9 cellular contexts compared by ENCODE assay signal in the genomic region with DNA sequence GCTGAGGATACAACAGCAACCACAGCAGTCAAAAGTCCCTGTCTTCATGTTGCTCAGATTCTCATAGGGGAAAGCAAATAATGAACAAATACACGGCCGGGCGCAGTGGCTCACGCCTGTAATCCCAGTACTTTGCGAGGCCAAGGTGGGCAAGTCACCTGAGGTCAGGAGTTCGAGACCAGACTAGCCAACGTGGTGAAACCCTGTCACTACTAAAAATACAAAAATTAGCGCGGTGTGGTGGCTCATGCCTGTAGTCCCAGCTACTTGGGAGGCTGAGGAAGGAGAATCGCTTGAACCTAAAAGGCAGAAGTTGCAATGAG. TPM values are rescaled to one million over a fixed set of nuclear protein-coding genes. Genes with fewer than 3 reads are reported as not detected.
DNase-seq lines count a peak whose midpoint lies in the region; ATAC-seq and TF ChIP-seq lines count a peak whose summit lies in the region.
"Not testable (repeated sequence)": the region's sequence is repeated elsewhere in the genome, so short reads cannot be mapped to it uniquely, and the experiment has no call there.
"Had no signal": no experiment of that assay in that cellular context is flagged by ENCODE, and none has a peak within 500 bp of the region (broad histone marks: within the 10 kb centered on the region; RNA-seq: fewer than 3 reads in every experiment).

No MANE protein-coding gene starts in this region.

- H3F3A ChIP-seq in neural cell (ENCODE audit: insufficient read depth, low read length, poor library complexity, severe bottlenecking): not testable (repeated sequence)

- H3K9ac ChIP-seq in neural cell (ENCODE audit: low read length): not testable (repeated sequence)

- not testable (repeated sequence) for TF ChIP-seq EP300 in neural cell (conservative IDR thresholded peaks at IDR 0.05; ENCODE audit: poor library complexity, severe bottlenecking)

- ATAC-seq in activated T-cell treated with anti-CD3 and anti-CD28 coated beads, Interleukin-2, amount 50 U/mL, for 4 hours; stimulated activated memory B cell treated with anti-CD40 and anti-IgM and Interleukin-4, amounts not matched to agents 10 μg/mL and 1 μg/mL and 100 μg/mL, for 72 hours: not testable (repeated sequence)

- H3K4me3 ChIP-seq in HAP-1 (peak overlapping the region; percentile 26), coronary artery (peak overlapping the region; percentile 66), neural cell (ENCODE audit: low read length) (peak overlapping the region; percentile 61)
- H3K4me3 ChIP-seq in hepatocyte: not testable (repeated sequence)

- not testable (repeated sequence) for TF ChIP-seq RAD21 in neural cell (conservative IDR thresholded peaks at IDR 0.05)

- H4K20me1 ChIP-seq in hepatocyte (ENCODE audit: insufficient read depth, poor library complexity, severe bottlenecking); neural cell (ENCODE audit: insufficient read depth): not testable (repeated sequence)

- peaks cover 10% of the 10 kb centered on the region for H3K4me1 Mint-ChIP-seq in activated T-cell treated with anti-CD3 and anti-CD28 coated beads, Interleukin-2, amount 50 U/mL, for 4 hours (ENCODE audit: low read depth)
- H3K4me1 Mint-ChIP-seq in stimulated activated memory B cell treated with anti-CD40 and anti-IgM and Interleukin-4, amounts not matched to agents 10 μg/mL and 1 μg/mL and 100 μg/mL, for 72 hours: peaks cover 10% of the 10 kb centered on the region

- H2AFZ ChIP-seq in hepatocyte: peak overlapping the region; percentile 74
- H2AFZ ChIP-seq in neural cell (ENCODE audit: low read depth, low read length): not testable (repeated sequence)

- not testable (repeated sequence) for H3K9me3 Mint-ChIP-seq in activated T-cell treated with anti-CD3 and anti-CD28 coated beads, Interleukin-2, amount 50 U/mL, for 4 hours; stimulated activated memory B cell treated with anti-CD40 and anti-IgM and Interleukin-4, amounts not matched to agents 10 μg/mL and 1 μg/mL and 100 μg/mL, for 72 hours

- WGBS in hepatocyte (ENCODE audit: low lambda C conversion rate, missing lambda C conversion rate): 39% methylated on average over 9 of the region's 10 CpGs

- H3K9me3 ChIP-seq in HAP-1; hepatocyte (ENCODE audit: low read depth); neural cell (ENCODE audit: low read length): not testable (repeated sequence)

- not testable (repeated sequence) for H3K79me2 ChIP-seq in hepatocyte; neural cell (replicated peaks; ENCODE audit: insufficient read depth, low read length)

- peak overlapping the region; percentile 72 for H3K4me3 Mint-ChIP-seq in activated T-cell treated with anti-CD3 and anti-CD28 coated beads, Interleukin-2, amount 50 U/mL, for 4 hours
- H3K4me3 Mint-ChIP-seq in stimulated activated memory B cell treated with anti-CD40 and anti-IgM and Interleukin-4, amounts not matched to agents 10 μg/mL and 1 μg/mL and 100 μg/mL, for 72 hours: peak overlapping the region; percentile 78

- H3K4me2 ChIP-seq in hepatocyte: peak overlapping the region; percentile 75
- H3K4me2 ChIP-seq in neural cell (ENCODE audit: low read length): not testable (repeated sequence)

- not testable (repeated sequence) for H3K27me3 ChIP-seq in HAP-1 (ENCODE audit: low read depth); hepatocyte; neural cell (ENCODE audit: insufficient read depth, low read depth, low read length)

- peak overlapping the region; percentile 85 for H3K27ac Mint-ChIP-seq in stimulated activated memory B cell treated with anti-CD40 and anti-IgM and Interleukin-4, amounts not matched to agents 10 μg/mL and 1 μg/mL and 100 μg/mL, for 72 hours

- in situ Hi-C loops in HAP-1 (cut with MboI; ENCODE audit: low sequenced_read_pairs): not testable (repeated sequence)

- DNase-seq in HAP-1 (ENCODE audit: low spot score in 2 of 2); RWPE1 (ENCODE audit: low spot score); activated T-cell treated with anti-CD3 and anti-CD28 coated beads, Interleukin-2, amount 50 U/mL, for 4 hours; coronary artery (ENCODE audit: low spot score); hepatocyte (ENCODE audit: low spot score): not testable (repeated sequence)

- CTCF ChIA-PET in RWPE1 (lab: Yijun Ruan, JAX): interaction anchor here (0.7 kb wide), 1 partner anchor 183 kb away, joined by 3 read pairs; no protein-coding TSS in a partner anchor

- H3K36me3 Mint-ChIP-seq in activated T-cell treated with anti-CD3 and anti-CD28 coated beads, Interleukin-2, amount 50 U/mL, for 4 hours (ENCODE audit: insufficient read depth); stimulated activated memory B cell treated with anti-CD40 and anti-IgM and Interleukin-4, amounts not matched to agents 10 μg/mL and 1 μg/mL and 100 μg/mL, for 72 hours: not testable (repeated sequence)

- POLR2A ChIA-PET in RWPE1 (lab: Yijun Ruan, JAX; ENCODE audit: low non-redundant PET): not testable (repeated sequence)

- H3K27me3 Mint-ChIP-seq in activated T-cell treated with anti-CD3 and anti-CD28 coated beads, Interleukin-2, amount 50 U/mL, for 4 hours (ENCODE audit: low read depth); stimulated activated memory B cell treated with anti-CD40 and anti-IgM and Interleukin-4, amounts not matched to agents 10 μg/mL and 1 μg/mL and 100 μg/mL, for 72 hours: not testable (repeated sequence)

- not testable (repeated sequence) for H3K4me1 ChIP-seq in HAP-1; hepatocyte (ENCODE audit: insufficient read depth)

- not testable (repeated sequence) for TF ChIP-seq CTCF in 22Rv1 (IDR thresholded peaks at IDR 0.05); RWPE1 (conservative IDR thresholded peaks at IDR 0.05; ENCODE audit: low read depth); coronary artery (IDR thresholded peaks at IDR 0.05); hepatocyte (IDR thresholded peaks at IDR 0.05; ENCODE audit: poor library complexity); neural cell (IDR thresholded peaks at IDR 0.05; ENCODE audit: poor library complexity, severe bottlenecking)

- H3K9me2 ChIP-seq in hepatocyte (replicated peaks; ENCODE audit: insufficient read depth); neural cell (ENCODE audit: insufficient read depth, low read length): not testable (repeated sequence)

- H3K27ac ChIP-seq in 22Rv1 (peak overlapping the region; percentile 65), RWPE1 (peak overlapping the region; percentile 85), coronary artery (peak overlapping the region; percentile 83 to 84), neural cell (ENCODE audit: low read length) (peak overlapping the region; percentile 47)
- not testable (repeated sequence) for H3K27ac ChIP-seq in hepatocyte

- H3K36me3 ChIP-seq in HAP-1 (replicated peaks); hepatocyte (replicated peaks; ENCODE audit: insufficient read depth, low read depth); neural cell (ENCODE audit: insufficient read depth, low read length): not testable (repeated sequence)

RNA-seq across cellular contexts. Expression of gene RHD, which starts 4.2 kb away (rescaled TPM):
- not detected for total RNA-seq in activated T-cell treated with anti-CD3 and anti-CD28 coated beads, Interleukin-2, amount 50 U/mL, for 4 hours
- not detected in 2 replicates for total RNA-seq in hepatocyte
- 0.12 and 0.19 TPM in 2 replicates for polyA plus RNA-seq in hepatocyte
- not detected in 2 replicates for polyA plus RNA-seq in neural cell
- polyA minus RNA-seq in neural cell: not detected in 2 replicates
- polyA plus RNA-seq: esophagus had no signal

RNA-seq across cellular contexts. Expression of gene RSRP1, which starts 20.9 kb away (rescaled TPM):
- total RNA-seq in activated T-cell treated with anti-CD3 and anti-CD28 coated beads, Interleukin-2, amount 50 U/mL, for 4 hours: 10 to 100 TPM; 47.0 to 61.7 (median 53.4) TPM
- 90.4 and 153 TPM in 2 replicates for total RNA-seq in hepatocyte
- polyA plus RNA-seq in hepatocyte: 160 and 236 TPM in 2 replicates
- 152 and 172 TPM in 2 replicates for polyA plus RNA-seq in neural cell
- polyA minus RNA-seq in neural cell: 98.6 and 104 TPM in 2 replicates

RNA-seq across cellular contexts. Expression of gene SYF2, which starts 35.8 kb away (rescaled TPM):
- 10 to 100 TPM; 46.7 to 54.9 (median 52.2) TPM for total RNA-seq in activated T-cell treated with anti-CD3 and anti-CD28 coated beads, Interleukin-2, amount 50 U/mL, for 4 hours
- 53.6 and 66.3 TPM in 2 replicates for total RNA-seq in hepatocyte
- 34.2 and 49.2 TPM in 2 replicates for polyA plus RNA-seq in hepatocyte
- polyA plus RNA-seq in neural cell: 74.6 and 94.1 TPM in 2 replicates
- polyA minus RNA-seq in neural cell: 54.5 and 67.0 TPM in 2 replicates
